Comparison of ENCODE assay signal across 34 cellular contexts in genomic region chr1:207886227-207886626, GRCh38. TPM values are rescaled to one million over a fixed set of nuclear protein-coding genes. Genes with fewer than 3 reads are reported as not detected.
A peak's percentile ranks its signal among the peaks of the same experiment; 100 is the strongest.
DNase-seq lines count a peak whose midpoint lies in the region; ATAC-seq, FAIRE-seq and TF ChIP-seq lines count a peak whose summit lies in the region.
"Had no signal": no experiment of that assay in that cellular context is flagged by ENCODE, and none has a peak within 500 bp of the region (broad histone marks: within the 10 kb centered on the region; RNA-seq: fewer than 3 reads in every experiment).

No MANE protein-coding gene starts in this region.

- no peak for FAIRE-seq in K562 (lab: Jason Lieb, UNC)
- FAIRE-seq: A204.1, GM19239 had no signal

- intact Hi-C loops in heart right ventricle (cut with DNase I), result loop anchor here in 4 of 10 donors (5.0 to 10.0 kb wide), 4 partner anchors 76 to 356 kb away; partner anchors contain the start of gene PLXNA2 (in 1 of the 4)
- intact Hi-C loops in Right ventricle myocardium superior (cut with DNase I), result loop anchor here (5.0 kb wide), 1 partner anchor 36 kb away; no protein-coding TSS in a partner anchor
- intact Hi-C loops in K562 (cut with micrococcal nuclease), result no loop called here
- intact Hi-C loops in upper lobe of right lung (cut with DNase I), result loop anchor here (5.0 kb wide), 1 partner anchor 76 kb away; no protein-coding TSS in a partner anchor
- intact Hi-C loops in CD14-positive monocyte (cut with micrococcal nuclease), result loop anchor here in 1 of 2 donors (5.0 kb wide), 1 partner anchor 76 kb away; no protein-coding TSS in a partner anchor

- H4K20me1 ChIP-seq in K562 (replicated peaks; ENCODE audit: control insufficient read depth, insufficient read depth, low read length), result no peaks in the 10 kb centered on the region

- no peak for TF ChIP-seq POLR2A in K562 (conservative IDR thresholded peaks at IDR 0.05)

- H3K4me3 ChIP-seq in heart right ventricle (no peak overlapping the region), K562 (no peak overlapping the region), upper lobe of right lung (no peak overlapping the region)
- H3K4me3 ChIP-seq: colonic mucosa, GM23338, SJCRH30 had no signal

- H3K79me2 ChIP-seq in K562 (ENCODE audit: control insufficient read depth, insufficient read depth, low read length), result no peaks in the 10 kb centered on the region

- no peak for TF ChIP-seq CTCF in heart right ventricle (IDR thresholded peaks at IDR 0.05)
- TF ChIP-seq CTCF in K562 (IDR thresholded peaks at IDR 0.05 in 2 of 3, conservative IDR thresholded peaks at IDR 0.05 in 1 of 3; ENCODE audit: insufficient read depth in 2 of 3, low read depth in 1 of 3, low read length in 3 of 3), result no peak
- no peak for TF ChIP-seq CTCF in upper lobe of right lung (IDR thresholded peaks at IDR 0.05)
- TF ChIP-seq CTCF in CD14-positive monocyte (IDR thresholded peaks at IDR 0.05), result no peak

- H3K27me3 ChIP-seq in heart right ventricle, result no peaks in the 10 kb centered on the region
- no peaks in the 10 kb centered on the region for H3K27me3 ChIP-seq in K562 (ENCODE audit: control insufficient read depth in 2 of 2, insufficient read depth in 2 of 2, low read length in 2 of 2)
- no peaks in the 10 kb centered on the region for H3K27me3 ChIP-seq in upper lobe of right lung
- H3K27me3 ChIP-seq: colonic mucosa, SJCRH30 had no signal

- POLR2A ChIA-PET in K562 (lab: Yijun Ruan, JAX), result interaction anchor here (1.3 to 1.4 kb wide), 2 partner anchors 10 to 17 kb away, joined by 3 to 5 read pairs; no protein-coding TSS in a partner anchor

- H3K27ac Mint-ChIP-seq in CD14-positive monocyte, result no peak overlapping the region
- H3K27ac Mint-ChIP-seq: activated naive CD8-positive, alpha-beta T cell treated with anti-CD3 and anti-CD28 coated beads for 36 hours; GM23338; memory B cell; type B pancreatic cell had no signal

- DNase-seq in heart right ventricle, result no peak
- no peak for DNase-seq in Right ventricle myocardium superior
- no peak for DNase-seq in K562 (ENCODE audit: extremely low read depth in 1 of 4, low spot score in 3 of 4)
- DNase-seq in islet precursor cell, result peak; percentile 14
- no peak for DNase-seq in upper lobe of right lung
- DNase-seq in activated T-cell treated with anti-CD3 and anti-CD28 coated beads, Interleukin-2, amount 50 U/mL, for 48 hours, result no peak
- DNase-seq in CD14-positive monocyte (ENCODE audit: low spot score), result no peak
- DNase-seq: activated CD4-positive, alpha-beta T cell treated with anti-CD3 and anti-CD28 coated beads for 4 hours; activated gamma-delta T cell; activated naive CD8-positive, alpha-beta T cell treated with anti-CD3 and anti-CD28 coated beads for 36 hours; aorta; CD8-positive, alpha-beta memory T cell; colonic mucosa; DMS 273 treated with DMSO at 0.1 percent for 48 hours; effector memory CD8-positive, alpha-beta T cell; EL; foreskin melanocyte; hippocampal formation; NCI-H1092 treated with DMSO at 0.1 percent for 48 hours; NCI-H187; SJCRH30; stimulated activated CD4-positive, alpha-beta T cell treated with anti-CD3 and anti-CD28 coated beads, Interleukin-4, amount 100 ng/mL, for 24 hours; substantia nigra; SW 1271; T1000; WERI-Rb-1 had no signal

- H3K4me1 ChIP-seq in heart right ventricle (peaks cover 27 to 94% (median 88%) of the 10 kb centered on the region in 9 donors), K562 (replicated peaks in 1 of 2; ENCODE audit: control insufficient read depth in 2 of 2, insufficient read depth in 2 of 2, low read length in 2 of 2) (peaks cover 21 to 38% of the 10 kb centered on the region in 2 experiments; a peak in 4 of 5 replicates), upper lobe of right lung (peaks cover 46% of the 10 kb centered on the region)
- H3K4me1 ChIP-seq: colonic mucosa had no signal

- H3K4me1 Mint-ChIP-seq in CD14-positive monocyte, result peaks cover 61% of the 10 kb centered on the region

- H3K27me3 Mint-ChIP-seq in CD14-positive monocyte (ENCODE audit: low read depth in 3 of 3), result peaks cover 0 to 8% (median 2%) of the 10 kb centered on the region in 3 donors

- no peak for TF ChIP-seq EP300 in K562 (IDR thresholded peaks at IDR 0.05; ENCODE audit: low read length)

- in situ Hi-C loops in K562 (cut with MboI), result no loop called here

- H3K9me3 ChIP-seq in heart right ventricle (no peaks in the 10 kb centered on the region), K562 (replicated peaks; ENCODE audit: control insufficient read depth, insufficient read depth, low read depth, low read length) (no peaks in the 10 kb centered on the region), upper lobe of right lung (no peaks in the 10 kb centered on the region)
- H3K9me3 ChIP-seq: colonic mucosa, neutrophil, SJCRH30 had no signal

- peaks cover 0 to 53% (median 0%) of the 10 kb centered on the region in 9 donors for H3K36me3 ChIP-seq in heart right ventricle
- H3K36me3 ChIP-seq in K562 (ENCODE audit: control insufficient read depth, insufficient read depth, low read length), result no peaks in the 10 kb centered on the region
- H3K36me3 ChIP-seq in upper lobe of right lung, result no peaks in the 10 kb centered on the region
- H3K36me3 ChIP-seq: colonic mucosa, neutrophil, SJCRH30, WERI-Rb-1 had no signal

- H3K9me3 Mint-ChIP-seq in CD14-positive monocyte, result peaks cover 0 to 2% (median 0%) of the 10 kb centered on the region in 7 donors
- H3K9me3 Mint-ChIP-seq: activated naive CD8-positive, alpha-beta T cell treated with anti-CD3 and anti-CD28 coated beads for 36 hours; CD8-positive, alpha-beta memory T cell; effector memory CD8-positive, alpha-beta T cell; GM23338; memory B cell; type B pancreatic cell had no signal

- no peak for ATAC-seq in heart right ventricle
- ATAC-seq in Right ventricle myocardium superior (ENCODE audit: poor library complexity), result no peak
- 0 out of 3 replicates have a peak, but pooled peaks have one; percentile 7 for ATAC-seq in K562
- no peak for ATAC-seq in upper lobe of right lung
- no peak for ATAC-seq in HG02884 (IDR thresholded peaks at IDR 0.05; ENCODE audit: unreplicated experiment)
- ATAC-seq: effector memory CD8-positive, alpha-beta T cell had no signal

- H3K27ac ChIP-seq in heart right ventricle (peak overlapping the region in 9 of 10 donors; percentile 54 to 98 (median 85)), K562 (ENCODE audit: extremely low read depth, low read depth, low read length) (no peak overlapping the region), upper lobe of right lung (peak overlapping the region; percentile 20)
- H3K27ac ChIP-seq: colonic mucosa, neutrophil, SJCRH30, WERI-Rb-1 had no signal

- CTCF ChIA-PET in K562 (lab: Yijun Ruan, JAX; ENCODE audit: low intra/inter-chr PET ratio), result interaction anchor here (0.7 to 3.5 kb wide), 3 partner anchors 77 to 111 kb away, joined by 3 to 42 read pairs (median 16); no protein-coding TSS in a partner anchor

- H2AFZ ChIP-seq in K562 (ENCODE audit: low read depth, low read length), result peak overlapping the region; percentile 76

- WGBS in heart right ventricle, 2 donors, result 45 to 65% methylated on average over 1 of the region's 1 CpG
- 36% methylated on average over 1 of the region's 1 CpG for whole genome bisulfite sequencing in K562 (ENCODE audit: insufficient coverage, low coverage, missing lambda C conversion rate)

- TF ChIP-seq RAD21 in K562 (CRISPR knock-in tag; conservative IDR thresholded peaks at IDR 0.05 in 1 of 2, IDR thresholded peaks at IDR 0.05 in 1 of 2), result no peak

- H3K4me3 Mint-ChIP-seq in CD14-positive monocyte, result no peak overlapping the region
- H3K4me3 Mint-ChIP-seq: activated naive CD8-positive, alpha-beta T cell treated with anti-CD3 and anti-CD28 coated beads for 36 hours; CD8-positive, alpha-beta memory T cell; effector memory CD8-positive, alpha-beta T cell; GM23338; memory B cell; type B pancreatic cell had no signal

- H3K4me2 ChIP-seq in K562 (ENCODE audit: insufficient read depth, low read length), result no peak overlapping the region
- H3K4me2 ChIP-seq: GM23338 had no signal

- H3K9ac ChIP-seq in K562 (ENCODE audit: insufficient read depth in 1 of 2, low read depth in 2 of 2, low read length in 2 of 2), result no peak overlapping the region

- H3K36me3 Mint-ChIP-seq in CD14-positive monocyte, result no peaks in the 10 kb centered on the region
- H3K36me3 Mint-ChIP-seq: CD8-positive, alpha-beta memory T cell; memory B cell; type B pancreatic cell had no signal

- H3K9me1 ChIP-seq in K562 (ENCODE audit: control insufficient read depth, insufficient read depth, low read length), result no peaks in the 10 kb centered on the region

- no TSS peak for BruUV-seq in K562 (replicated peaks; lab: Mats Ljungman, UMichigan)

RNA-seq across cellular contexts. Expression of gene CD34, which starts 24.7 kb away (rescaled TPM):
- total RNA-seq in heart right ventricle, result 10 to 100 TPM; 44.7 to 97.0 (median 59.2) TPM
- polyA plus RNA-seq in heart right ventricle, result 10 to 100 TPM; 38.8 to 48.0 TPM
- total RNA-seq in Right ventricle myocardium superior, result 72.5 TPM
- not detected in 2 replicates for total RNA-seq in K562 (2011; cell fraction: chromatin; rRNA removed; ENCODE audit: low replicate concordance)
- total RNA-seq in K562 (2011; cell fraction: nucleolus; rRNA removed), result not detected in 2 replicates
- total RNA-seq in K562 (2011; cell fraction: nucleoplasm; rRNA removed), result not detected in 2 replicates
- total RNA-seq in K562 (2014; rRNA removed), result not detected in 2 replicates
- not detected in 2 replicates for total RNA-seq in K562 (2014; rRNA removed; fragmentation: Illumina TruSeq; extraction: Trizol)
- not detected in 2 replicates for total RNA-seq in K562 (2015; rRNA removed; fragmentation: Illumina TruSeq; extraction: Trizol)
- total RNA-seq in K562 (2021), result 0.13 TPM in 1 of 2 replicates, not detected in the other
- polyA plus RNA-seq in K562 (2011; rRNA removed), result 0.03 TPM in 1 of 2 replicates, not detected in the other
- polyA plus RNA-seq in K562 (2011; cell fraction: cytosol; rRNA removed), result not detected in 2 replicates
- not detected in 2 replicates for polyA plus RNA-seq in K562 (2011; cell fraction: nucleus; rRNA removed)
- polyA plus RNA-seq in K562 (2012), result not detected in 2 replicates
- not detected in 2 replicates for polyA plus RNA-seq in K562 (2014; fragmentation: Illumina TruSeq; extraction: Trizol)
- polyA plus RNA-seq in K562 (2014; fragmentation: Nextera tagmentation; extraction: Ambion mirVana), result not detected
- not detected in 2 replicates for polyA plus RNA-seq in K562 (2014; rRNA removed)
- 0.06 TPM in 1 of 2 replicates, not detected in the other for polyA minus RNA-seq in K562 (2011; rRNA and poly(A)+ RNA removed)
- polyA minus RNA-seq in K562 (2011; cell fraction: cytosol; rRNA and poly(A)+ RNA removed), result not detected in 2 replicates
- not detected in 2 replicates for polyA minus RNA-seq in K562 (2011; cell fraction: nucleus; rRNA and poly(A)+ RNA removed)
- total RNA-seq in upper lobe of right lung, result 50.7 TPM
- polyA plus RNA-seq in CD14-positive monocyte, result not detected
- total RNA-seq: CD8-positive, alpha-beta memory T cell; NCI-H460 had no signal
- polyA plus RNA-seq: CD8-positive, alpha-beta memory T cell had no signal

Comparison
In these comparisons a context has a peak if more than half of its experiments do, and no peak if none do; other contexts are left out.
1. RNA of gene CD34, which starts 24.7 kb away (total RNA-seq): 72.5 TPM in Right ventricle myocardium superior (single experiment), 44.7 to 97.0 TPM in heart right ventricle and 50.7 TPM in upper lobe of right lung (single experiment); 0.13 TPM in K562; every median in the first group is over 10 times any median in the second.